In genomic region chr3:184355261-184356012, GRCh38 we compare ENCODE assay signal across 1 cellular context.
TF ChIP-seq lines count a peak whose summit lies in the region.

No MANE protein-coding gene starts in this region.

TF ChIP-seq in K562, 482 proteins besides CTCF, POLR2A, EP300 and RAD21:
- TF ChIP-seq PHTF2 (CRISPR knock-in tag; IDR thresholded peaks at IDR 0.05) (no peak), ZNF740 (CRISPR knock-in tag; IDR thresholded peaks at IDR 0.05) (0 out of 2 replicates have a peak, but pooled peaks have one; percentile 9), ZNF740 (tag; IDR thresholded peaks at IDR 0.05) (no peak), HOXB6 (CRISPR knock-in tag; IDR thresholded peaks at IDR 0.05; ENCODE audit: borderline replicate concordance) (no peak), SRSF1 (IDR thresholded peaks at IDR 0.05; ENCODE audit: low read depth, low read length) (no peak), CHD2 (IDR thresholded peaks at IDR 0.05; ENCODE audit: low read depth, low read length) (no peak), SREBF2 (CRISPR knock-in tag; IDR thresholded peaks at IDR 0.05) (no peak), ZBTB43 (CRISPR knock-in tag; IDR thresholded peaks at IDR 0.05) (no peak), ZHX1 (conservative IDR thresholded peaks at IDR 0.05; ENCODE audit: low read length) (no peak)
